Comparison of ENCODE assay signal across 8 cellular contexts in genomic region chr16:21283521-21284289, GRCh38. TPM values are rescaled to one million over a fixed set of nuclear protein-coding genes. Genes with fewer than 3 reads are reported as not detected.
DNase-seq lines count a peak whose midpoint lies in the region; ATAC-seq and TF ChIP-seq lines count a peak whose summit lies in the region.

No MANE protein-coding gene starts in this region.

- H3K36me3 ChIP-seq in parathyroid adenoma (ENCODE audit: control insufficient read depth, insufficient read depth, low read length) = no peaks in the 10 kb centered on the region

- in situ Hi-C loops in ACHN (cut with HindIII; ENCODE audit: low pct_ligation_motif_present, low pct_unique_long_range_greater_than_20kb, low sequenced_read_pairs) = loop anchor here (25.0 kb wide), 1 partner anchor 96 kb away; no protein-coding TSS in a partner anchor

- H3K4me1 ChIP-seq in parathyroid adenoma = no peaks in the 10 kb centered on the region

- H3K4me3 ChIP-seq in fibroblast of villous mesenchyme (ENCODE audit: low read depth, low read length) = peak overlapping the region; percentile 35
- peak overlapping the region; percentile 46 for H3K4me3 ChIP-seq in parathyroid adenoma (ENCODE audit: low read depth, low read length)

- DNase-seq in ACHN (peak; percentile 87), fibroblast of villous mesenchyme (ENCODE audit: low read depth) (peak; percentile 47)
- no peak for DNase-seq in activated naive CD4-positive, alpha-beta T cell (lab: John Stamatoyannopoulos, UW)

- ATAC-seq in GM21786 (IDR thresholded peaks at IDR 0.05; ENCODE audit: unreplicated experiment) (peak; percentile 45), SK-N-SH treated with all-trans-retinoic acid at 6 μM for 48 hours (peak; percentile 97), GM21737 (IDR thresholded peaks at IDR 0.05; ENCODE audit: unreplicated experiment) (no peak), GM18519 (IDR thresholded peaks at IDR 0.05; ENCODE audit: low FRiP score, unreplicated experiment) (no peak)

- no peak overlapping the region for H3K27ac ChIP-seq in parathyroid adenoma

- no peaks in the 10 kb centered on the region for H3K79me2 ChIP-seq in parathyroid adenoma

- H3K4me2 ChIP-seq in parathyroid adenoma (ENCODE audit: low read length) = peak overlapping the region; percentile 85

- H2AFZ ChIP-seq in parathyroid adenoma = peak overlapping the region; percentile 13

- no peaks in the 10 kb centered on the region for H3K9me3 ChIP-seq in parathyroid adenoma (ENCODE audit: control insufficient read depth, low read length)

- no peaks in the 10 kb centered on the region for H3K27me3 ChIP-seq in parathyroid adenoma (ENCODE audit: control insufficient read depth, insufficient read depth, low read length)

- no peak overlapping the region for H3K9ac ChIP-seq in parathyroid adenoma

- TF ChIP-seq CTCF in fibroblast of villous mesenchyme (IDR thresholded peaks at IDR 0.05; ENCODE audit: insufficient read depth, low read depth, low read length) (peak; percentile 55), parathyroid adenoma (IDR thresholded peaks at IDR 0.05) (peak; percentile 24)

TF ChIP-seq in SK-N-SH treated with all-trans-retinoic acid at 6 μM for 48 hours, 23 proteins besides CTCF, POLR2A, EP300 and RAD21:
- no peak for TF ChIP-seq CSRNP3 (CRISPR knock-in tag; IDR thresholded peaks at IDR 0.05)
- TF ChIP-seq SNAI2 (CRISPR knock-in tag; IDR thresholded peaks at IDR 0.05) = no peak
- no peak for TF ChIP-seq ZC3H10 (CRISPR knock-in tag; IDR thresholded peaks at IDR 0.05)
- TF ChIP-seq TSHZ2 (CRISPR knock-in tag; IDR thresholded peaks at IDR 0.05) = peak; percentile 29; the same call in 1 of the 2 replicates
- no peak for TF ChIP-seq RARB (CRISPR knock-in tag; IDR thresholded peaks at IDR 0.05)
TF ChIP-seq in SK-N-SH treated with all-trans-retinoic acid at 6 μM for 48 hours: peak in this region for 1.

RNA-seq across cellular contexts. Expression of gene CRYM, which starts 5.6 kb away (rescaled TPM):
- 0.32 TPM in 1 of 2 replicates, not detected in the other for total RNA-seq in fibroblast of villous mesenchyme

RNA-seq across cellular contexts. Expression of gene ANKS4B, which starts 50.2 kb away (rescaled TPM):
- total RNA-seq in fibroblast of villous mesenchyme = not detected in 2 replicates

Comparison
In these comparisons a context has a peak if more than half of its experiments do, and no peak if none do; other contexts are left out.
1. DNase-seq: peak in ACHN (single experiment) and fibroblast of villous mesenchyme (single experiment); none in activated naive CD4-positive, alpha-beta T cell (0 of 4).
2. ATAC-seq: peak in GM21786 (single experiment) and SK-N-SH treated with all-trans-retinoic acid at 6 μM for 48 hours (single experiment); none in GM21737 (single experiment) and GM18519 (single experiment).